ENCODE assay signal across 8 cellular contexts in the genomic region with DNA sequence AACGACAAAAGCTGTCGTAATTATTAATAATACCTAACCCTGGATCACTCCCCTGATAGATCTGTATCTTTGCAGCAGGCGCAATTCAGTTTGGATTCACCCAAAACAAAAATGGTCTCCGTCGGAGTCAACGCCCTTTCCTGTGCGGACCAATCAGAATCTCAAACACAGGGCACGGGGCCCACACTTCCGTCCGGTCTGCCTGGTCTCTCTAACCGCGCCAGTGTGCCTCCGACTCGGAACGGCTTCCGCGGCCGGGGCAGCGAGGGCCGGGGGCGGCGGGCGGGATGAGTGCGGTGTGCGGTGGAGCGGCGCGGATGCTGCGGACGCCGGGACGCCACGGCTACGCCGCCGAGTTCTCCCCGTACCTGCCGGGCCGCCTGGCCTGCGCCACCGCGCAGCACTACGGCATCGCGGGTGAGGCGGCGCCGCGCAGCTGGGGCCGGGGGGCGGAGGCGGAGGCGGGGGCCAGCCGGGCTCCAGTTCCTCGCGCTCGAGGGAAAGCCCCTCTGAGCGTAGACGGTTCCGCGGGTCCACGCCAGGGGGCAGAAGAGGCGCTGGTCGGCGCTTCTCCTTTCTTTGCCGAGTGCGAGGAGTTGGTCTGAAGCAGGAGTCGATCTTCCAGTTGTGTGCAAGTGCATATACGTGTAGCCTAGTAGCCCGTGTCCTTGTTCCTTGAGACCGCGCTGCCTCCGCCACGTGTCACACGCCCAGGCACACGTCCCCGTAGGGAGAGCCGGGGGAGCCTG. TPM values are rescaled to one million over a fixed set of nuclear protein-coding genes. Genes with fewer than 3 reads are reported as not detected.
A peak's percentile ranks its signal among the peaks of the same experiment; 100 is the strongest.
DNase-seq lines count a peak whose midpoint lies in the region; ATAC-seq and TF ChIP-seq lines count a peak whose summit lies in the region.

A gene with protein sequence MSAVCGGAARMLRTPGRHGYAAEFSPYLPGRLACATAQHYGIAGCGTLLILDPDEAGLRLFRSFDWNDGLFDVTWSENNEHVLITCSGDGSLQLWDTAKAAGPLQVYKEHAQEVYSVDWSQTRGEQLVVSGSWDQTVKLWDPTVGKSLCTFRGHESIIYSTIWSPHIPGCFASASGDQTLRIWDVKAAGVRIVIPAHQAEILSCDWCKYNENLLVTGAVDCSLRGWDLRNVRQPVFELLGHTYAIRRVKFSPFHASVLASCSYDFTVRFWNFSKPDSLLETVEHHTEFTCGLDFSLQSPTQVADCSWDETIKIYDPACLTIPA (plus strand): TSS at position 214 of the 749 bp plus-strand sequence. CDS start 74 bp downstream, at position 288.

- H3K27ac Mint-ChIP-seq in activated naive CD4-positive, alpha-beta T cell treated with anti-CD3 and anti-CD28 coated beads, Interleukin-2, amount 50 U/mL, for 72 hours, result peak within 1 kb of the TSS; percentile 89 to 96

- H3K4me3 ChIP-seq in SK-N-MC, result peak within 1 kb of the TSS; percentile 97

- H3K36me3 Mint-ChIP-seq in activated naive CD4-positive, alpha-beta T cell treated with anti-CD3 and anti-CD28 coated beads, Interleukin-2, amount 50 U/mL, for 72 hours, result peaks cover 18 to 26% of the 10 kb centered on the region in 2 donors

- peaks cover 0 to 5% of the 10 kb centered on the region in 2 donors for H3K9me3 Mint-ChIP-seq in activated naive CD4-positive, alpha-beta T cell treated with anti-CD3 and anti-CD28 coated beads, Interleukin-2, amount 50 U/mL, for 72 hours

- H3K27ac ChIP-seq in SK-N-MC (peak within 1 kb of the TSS; percentile 60; the same call in 1 of the 2 replicates), temporal lobe (ENCODE audit: low read depth, low read length) (peak within 1 kb of the TSS; percentile 55)

- H3K36me3 ChIP-seq in SK-N-MC (ENCODE audit: insufficient read depth, low read length), result peaks cover 12% of the 10 kb centered on the region

- peak; percentile 96 for ATAC-seq in HG02571 (IDR thresholded peaks at IDR 0.05; ENCODE audit: unreplicated experiment)
- ATAC-seq in activated naive CD4-positive, alpha-beta T cell treated with anti-CD3 and anti-CD28 coated beads, Interleukin-2, amount 50 U/mL, for 72 hours, result peak; percentile 95

- H3K9ac ChIP-seq in SK-N-MC (ENCODE audit: insufficient read length), result peak within 1 kb of the TSS; percentile 91

- H3K9me3 ChIP-seq in SK-N-MC (ENCODE audit: low read depth, low read length), result no peaks in the 10 kb centered on the region

- peak; percentile 82 for TF ChIP-seq CTCF in GM10266 (IDR thresholded peaks at IDR 0.05; ENCODE audit: control insufficient read depth, insufficient read depth, low read depth, missing control alignments)

- DNase-seq in GM10266 (ENCODE audit: extremely low spot score) (peak; percentile 90), NAMALWA (ENCODE audit: low spot score) (peak; percentile 94), SK-N-MC (ENCODE audit: low read depth, low spot score) (peak; percentile 70), glomerular visceral epithelial cell (ENCODE audit: extremely low spot score) (peak; percentile 88), occipital lobe (lab: John Stamatoyannopoulos, UW) (peak; percentile 78)
- DNase-seq in activated naive CD4-positive, alpha-beta T cell treated with anti-CD3 and anti-CD28 coated beads, Interleukin-2, amount 50 U/mL, for 72 hours (ENCODE audit: low spot score in 2 of 2), result peak; percentile 88 to 92

RNA-seq across cellular contexts. Expression of the gene that starts here (rescaled TPM):
- 1 to 10 TPM; 4.2 to 6.1 TPM for total RNA-seq in activated naive CD4-positive, alpha-beta T cell treated with anti-CD3 and anti-CD28 coated beads, Interleukin-2, amount 50 U/mL, for 72 hours
- total RNA-seq in occipital lobe (8.3 TPM), temporal lobe (6.6 TPM)

Comparison
In these comparisons a context has a peak if more than half of its experiments do, and no peak if none do; other contexts are left out.
1. Peak in every context shown above with its lines: DNase-seq, ATAC-seq, H3K4me3 ChIP-seq and H3K27ac ChIP-seq.